Comparison of ENCODE assay signal across 19 cellular contexts in genomic region chr1:113540328-113540727, GRCh38.
DNase-seq lines count a peak whose midpoint lies in the region; ATAC-seq and TF ChIP-seq lines count a peak whose summit lies in the region.
"Had no signal": no experiment of that assay in that cellular context is flagged by ENCODE, and none has a peak within 500 bp of the region (broad histone marks: within the 10 kb centered on the region; RNA-seq: fewer than 3 reads in every experiment).

No MANE protein-coding gene starts in this region.

- H3K27ac ChIP-seq in MM.1S (ENCODE audit: low read length) (no peak overlapping the region), colonic mucosa (peak overlapping the region; percentile 42), right lobe of liver (no peak overlapping the region), ovary (no peak overlapping the region), PC-3 (ENCODE audit: low read length) (no peak overlapping the region)
- H3K27ac ChIP-seq: GM23248, RWPE1 had no signal

- H3K4me1 ChIP-seq in MM.1S (ENCODE audit: low read length): no peaks in the 10 kb centered on the region
- H3K4me1 ChIP-seq in colonic mucosa: no peaks in the 10 kb centered on the region
- no peaks in the 10 kb centered on the region for H3K4me1 ChIP-seq in right lobe of liver
- peaks cover 6% of the 10 kb centered on the region for H3K4me1 ChIP-seq in ovary (ENCODE audit: insufficient read depth)
- peaks cover 33% of the 10 kb centered on the region for H3K4me1 ChIP-seq in PC-3 (ENCODE audit: insufficient read depth, low read length)

- H3K9me2 ChIP-seq in MM.1S (replicated peaks; ENCODE audit: insufficient read depth, low read length) (no peaks in the 10 kb centered on the region), PC-3 (replicated peaks; ENCODE audit: low read length) (no peaks in the 10 kb centered on the region)

- H3F3A ChIP-seq in MM.1S (ENCODE audit: insufficient read depth, low read length) (no peaks in the 10 kb centered on the region), PC-3 (ENCODE audit: low read length, unreplicated experiment) (no peaks in the 10 kb centered on the region)

- no peak overlapping the region for H3K4me2 ChIP-seq in MM.1S (ENCODE audit: low read depth, low read length)
- H3K4me2 ChIP-seq in PC-3 (ENCODE audit: low read length): no peak overlapping the region

- no peak overlapping the region for H3K4me3 ChIP-seq in MM.1S (ENCODE audit: low read length)
- no peak overlapping the region for H3K4me3 ChIP-seq in colonic mucosa
- H3K4me3 ChIP-seq in right lobe of liver: no peak overlapping the region
- H3K4me3 ChIP-seq in ovary: no peak overlapping the region
- H3K4me3 ChIP-seq in PC-3 (ENCODE audit: low read length): no peak overlapping the region
- H3K4me3 ChIP-seq: GM23248 had no signal

- intact Hi-C loops in colonic mucosa (cut with DNase I) (no loop called here), right lobe of liver (cut with DNase I) (no loop called here), ovary (cut with DNase I) (no loop called here), PC-3 (cut with micrococcal nuclease) (no loop called here)

- 11% methylated on average over 3 of the region's 3 CpGs for WGBS in right lobe of liver (ENCODE audit: insufficient coverage, low coverage, low lambda C conversion rate, missing lambda C conversion rate)
- WGBS in ovary, 3 donors: 94 to 95% (median 95%) methylated on average over 3 of the region's 3 CpGs

- no peaks in the 10 kb centered on the region for H3K9me3 ChIP-seq in MM.1S (replicated peaks; ENCODE audit: insufficient read depth, low read length)
- no peaks in the 10 kb centered on the region for H3K9me3 ChIP-seq in colonic mucosa
- no peaks in the 10 kb centered on the region for H3K9me3 ChIP-seq in right lobe of liver
- no peaks in the 10 kb centered on the region for H3K9me3 ChIP-seq in ovary
- H3K9me3 ChIP-seq in PC-3 (ENCODE audit: low read length): no peaks in the 10 kb centered on the region

- POLR2A ChIA-PET in PC-3 (lab: Charles Lee; ENCODE audit: unreplicated experiment): no interaction called here

- DNase-seq in DMS53 (lab: John Stamatoyannopoulos, UW) (peak; percentile 73), MM.1S (peak; percentile 6), colonic mucosa (no peak), right lobe of liver (no peak), ovary (no peak), NCI-H2171 (lab: John Stamatoyannopoulos, UW) (no peak), PC-3 (no peak), hepatic stellate cell (ENCODE audit: low spot score) (no peak)
- DNase-seq: ACHN, AML-193, DMS 273 treated with DMSO at 0.1 percent for 48 hours, GM23248, HCEC 1CT, KBM-7, NCI-H1048, NCI-H1436 treated with DMSO at 0.1 percent for 48 hours, NCI-H2029 treated with DMSO at 0.1 percent for 48 hours, NCI-H524 treated with DMSO at 0.1 percent for 48 hours had no signal

- no peaks in the 10 kb centered on the region for H3K27me3 ChIP-seq in MM.1S (replicated peaks; ENCODE audit: insufficient read depth, low read length)
- H3K27me3 ChIP-seq in colonic mucosa: no peaks in the 10 kb centered on the region
- H3K27me3 ChIP-seq in right lobe of liver: no peaks in the 10 kb centered on the region
- H3K27me3 ChIP-seq in ovary: no peaks in the 10 kb centered on the region
- no peaks in the 10 kb centered on the region for H3K27me3 ChIP-seq in PC-3 (ENCODE audit: low read length)

- no peak for TF ChIP-seq EP300 in ovary (IDR thresholded peaks at IDR 0.05)

- no peak for TF ChIP-seq CTCF in MM.1S (IDR thresholded peaks at IDR 0.05; ENCODE audit: low read length)
- TF ChIP-seq CTCF in colonic mucosa (IDR thresholded peaks at IDR 0.05): no peak
- no peak for TF ChIP-seq CTCF in right lobe of liver (IDR thresholded peaks at IDR 0.05)
- TF ChIP-seq CTCF in ovary (IDR thresholded peaks at IDR 0.05): no peak
- no peak for TF ChIP-seq CTCF in PC-3 (conservative IDR thresholded peaks at IDR 0.05; ENCODE audit: low read depth, low read length)

- no peak for TF ChIP-seq POLR2A in right lobe of liver (IDR thresholded peaks at IDR 0.05)
- no peak for TF ChIP-seq POLR2A in ovary (IDR thresholded peaks at IDR 0.05)

- H2AFZ ChIP-seq in MM.1S (ENCODE audit: low read length) (no peak overlapping the region), PC-3 (ENCODE audit: low read length) (no peak overlapping the region)
- H2AFZ ChIP-seq: GM23248 had no signal

- no peaks in the 10 kb centered on the region for H3K36me3 ChIP-seq in MM.1S (replicated peaks; ENCODE audit: insufficient read depth, low read length)
- H3K36me3 ChIP-seq in colonic mucosa: no peaks in the 10 kb centered on the region
- H3K36me3 ChIP-seq in right lobe of liver: no peaks in the 10 kb centered on the region
- no peaks in the 10 kb centered on the region for H3K36me3 ChIP-seq in ovary
- no peaks in the 10 kb centered on the region for H3K36me3 ChIP-seq in PC-3 (ENCODE audit: low read depth, low read length)

- H3K9ac ChIP-seq in MM.1S (ENCODE audit: low read length) (no peak overlapping the region), colonic mucosa (ENCODE audit: low read depth in 2 of 2, low read length in 2 of 2) (no peak overlapping the region), PC-3 (ENCODE audit: low read length) (no peak overlapping the region)
- H3K9ac ChIP-seq: GM23248 had no signal

- BruUV-seq in PC-3 (replicated peaks; lab: Mats Ljungman, UMichigan): no TSS peak

- CTCF ChIA-PET in PC-3 (lab: Charles Lee): interaction anchor here (0.6 kb wide), 1 partner anchor 377 kb away, joined by 3 read pairs; no protein-coding TSS in a partner anchor

- peak; percentile 81 to 97 (median 89) for ATAC-seq in right lobe of liver
- no peak for ATAC-seq in PC-3

- H3K79me2 ChIP-seq in MM.1S (ENCODE audit: low read length) (no peaks in the 10 kb centered on the region), PC-3 (ENCODE audit: low read length) (0 out of 2 replicates have a peak, but pooled peaks cover 6% of the 10 kb centered on the region)

- H4K20me1 ChIP-seq in MM.1S (ENCODE audit: insufficient read depth, low read length): no peaks in the 10 kb centered on the region
- H4K20me1 ChIP-seq in PC-3 (ENCODE audit: low read length): no peaks in the 10 kb centered on the region

Comparison
In these comparisons a context has a peak if more than half of its experiments do, and no peak if none do; other contexts are left out.
1. DNase-seq: peak in DMS53 (single experiment) and MM.1S (single experiment); none in colonic mucosa (single experiment), right lobe of liver (0 of 3), ovary (0 of 5), NCI-H2171 (single experiment), PC-3 (single experiment) and hepatic stellate cell (single experiment).